1 cellular context compared by ENCODE assay signal in the genomic region with DNA sequence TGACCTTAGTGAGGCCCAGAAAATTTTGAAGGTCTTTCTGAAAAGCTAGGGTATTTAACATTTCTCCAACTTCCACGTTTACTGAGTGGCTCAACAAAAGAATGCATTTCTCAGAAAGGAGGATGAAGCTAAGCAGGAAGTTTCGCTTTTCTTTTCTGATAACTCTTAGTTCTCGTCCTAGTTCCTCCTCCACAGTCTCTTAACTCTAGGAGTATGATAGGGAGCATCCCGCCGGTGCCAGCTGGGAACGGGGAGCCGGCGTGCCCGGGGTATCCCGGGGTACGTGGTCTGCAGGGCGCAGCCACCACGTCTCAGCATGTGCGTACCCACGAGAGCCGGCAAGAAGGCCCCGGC.
TF ChIP-seq lines count a peak whose summit lies in the region.

No MANE protein-coding gene starts in this region.

TF ChIP-seq in IMR-90, 13 proteins besides CTCF, POLR2A, EP300 and RAD21 (continued from another document):
- TF ChIP-seq MAZ (IDR thresholded peaks at IDR 0.05; ENCODE audit: borderline replicate concordance, low read depth, low read length): no peak
- no peak for TF ChIP-seq CHD1 (IDR thresholded peaks at IDR 0.05; ENCODE audit: low read depth, low read length)
